8 cellular contexts compared by ENCODE assay signal in the genomic region with DNA sequence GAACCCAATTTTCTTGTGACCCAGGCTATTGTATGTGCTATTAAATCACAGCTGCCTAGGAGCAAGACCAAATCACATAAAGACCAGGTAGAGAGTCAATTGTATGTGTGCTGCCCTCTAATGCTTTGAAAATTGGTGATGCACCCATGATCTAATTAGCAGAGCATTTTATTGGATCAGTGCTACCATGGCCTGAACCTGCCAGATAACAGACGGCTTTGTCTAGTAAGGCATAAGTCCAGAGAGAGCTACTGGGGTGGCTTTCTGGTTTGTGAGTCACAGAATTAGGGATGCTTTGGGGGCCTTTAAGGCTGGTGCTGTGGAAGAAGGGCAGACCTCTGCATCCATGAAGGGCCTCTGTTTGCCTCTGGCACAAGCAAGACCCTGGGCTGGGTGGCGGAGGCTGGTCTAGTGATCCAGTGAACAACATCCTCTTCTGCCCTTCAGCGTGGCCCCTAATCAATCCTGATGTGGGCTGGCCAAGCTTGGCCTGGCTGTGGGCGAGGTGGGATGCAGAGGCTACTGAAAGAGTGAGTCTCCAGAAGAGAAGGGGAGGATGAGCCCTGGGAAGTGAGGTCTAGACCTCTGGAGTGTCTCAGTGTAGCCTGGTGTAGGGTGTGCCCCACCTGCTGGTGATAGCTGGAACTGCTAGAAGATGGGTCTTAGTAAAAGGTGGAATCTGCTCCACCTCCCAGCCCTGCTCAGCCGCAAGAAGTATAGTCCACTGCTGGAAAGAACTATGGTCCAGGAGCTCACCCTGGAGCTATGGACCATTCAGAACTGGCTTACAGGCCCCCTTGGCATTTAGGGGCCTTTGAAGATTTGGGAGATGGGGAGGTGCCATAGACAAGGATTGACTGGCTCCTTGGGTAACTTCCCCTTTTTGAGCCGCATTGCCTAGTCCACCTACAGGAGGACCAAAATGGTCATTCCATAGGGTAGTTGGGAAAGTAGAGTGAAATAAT. TPM values are rescaled to one million over a fixed set of nuclear protein-coding genes. Genes with fewer than 3 reads are reported as not detected.
DNase-seq lines count a peak whose midpoint lies in the region; ATAC-seq, FAIRE-seq and TF ChIP-seq lines count a peak whose summit lies in the region.

No MANE protein-coding gene starts in this region.

- peak; percentile 83 for ATAC-seq in left colon
- no peak for ATAC-seq in GM21576 (IDR thresholded peaks at IDR 0.05; ENCODE audit: unreplicated experiment)

- FAIRE-seq in H54 (lab: Jason Lieb, UNC), result no peak

- no peak for TF ChIP-seq POLR2A in H54 (IDR thresholded peaks at IDR 0.05; ENCODE audit: low read depth, low read length)

- DNase-seq in AG10803 (ENCODE audit: low read depth), result peak; percentile 75
- DNase-seq in H54 (ENCODE audit: insufficient read length, low spot score), result peak; percentile 83
- peak; percentile 15 to 80 for DNase-seq in NCI-H446 (lab: John Stamatoyannopoulos, UW)
- peak; percentile 56 for DNase-seq in activated CD4-positive, alpha-beta T cell treated with anti-CD3 and anti-CD28 coated beads for 1 hour
- DNase-seq in cerebellum (ENCODE audit: low spot score), result peak; percentile 87
- DNase-seq in left colon, result peak; percentile 66 to 87
- DNase-seq in stimulated activated CD4-positive, alpha-beta T cell treated with anti-CD3 and anti-CD28 coated beads, Interleukin-2, amount 100 ng/mL, for 48 hours, result peak; percentile 72 to 81

- intact Hi-C loops in left colon (cut with DNase I, micrococcal nuclease), result loop anchor here (5.0 to 10.0 kb wide), 2 partner anchors 42 to 235 kb away; no protein-coding TSS in a partner anchor

- no peak overlapping the region for H3K4me3 ChIP-seq in AG10803 (ENCODE audit: low read length)

- TF ChIP-seq CTCF in AG10803 (conservative IDR thresholded peaks at IDR 0.05; ENCODE audit: low read length), result peak; percentile 91

RNA-seq across cellular contexts. Expression of a gene that starts 36.7 kb away (rescaled TPM):
- total RNA-seq in cerebellum (17.0 TPM), left colon (10 to 100 TPM; 16.7 to 19.3 TPM)

RNA-seq across cellular contexts. Expression of a gene that starts 45.0 kb away (rescaled TPM):
- 68.0 TPM for total RNA-seq in cerebellum
- total RNA-seq in left colon, result 10 to 100 TPM; 60.6 to 63.1 TPM
